16 cellular contexts compared by ENCODE assay signal in genomic region chr6:152631376-152631775, GRCh38. TPM values are rescaled to one million over a fixed set of nuclear protein-coding genes. Genes with fewer than 3 reads are reported as not detected.
DNase-seq lines count a peak whose midpoint lies in the region; ATAC-seq and TF ChIP-seq lines count a peak whose summit lies in the region.
"Had no signal": no experiment of that assay in that cellular context is flagged by ENCODE, and none has a peak within 500 bp of the region (broad histone marks: within the 10 kb centered on the region; RNA-seq: fewer than 3 reads in every experiment).

No MANE protein-coding gene starts in this region.

- TF ChIP-seq CTCF in CD8-positive, alpha-beta T cell (IDR thresholded peaks at IDR 0.05) = no peak
- TF ChIP-seq CTCF in natural killer cell (IDR thresholded peaks at IDR 0.05) = no peak

- no peaks in the 10 kb centered on the region for H3K9me3 Mint-ChIP-seq in CD8-positive, alpha-beta T cell
- no peaks in the 10 kb centered on the region for H3K9me3 Mint-ChIP-seq in central memory CD8-positive, alpha-beta T cell
- H3K9me3 Mint-ChIP-seq in natural killer cell = no peaks in the 10 kb centered on the region
- no peaks in the 10 kb centered on the region for H3K9me3 Mint-ChIP-seq in stimulated activated memory B cell treated with anti-CD40 and anti-IgM and Interleukin-4, amounts not matched to agents 10 μg/mL and 1 μg/mL and 100 μg/mL, for 72 hours
- no peaks in the 10 kb centered on the region for H3K9me3 Mint-ChIP-seq in activated naive CD8-positive, alpha-beta T cell treated with anti-CD3 and anti-CD28 coated beads, Interleukin-2, amount 50 U/mL, for 24 hours
- H3K9me3 Mint-ChIP-seq: CD4-positive, alpha-beta T cell; HFFc6 had no signal

- H3K27me3 Mint-ChIP-seq in CD8-positive, alpha-beta T cell (ENCODE audit: low read depth) = peaks cover 13% of the 10 kb centered on the region
- H3K27me3 Mint-ChIP-seq in central memory CD8-positive, alpha-beta T cell = no peaks in the 10 kb centered on the region
- H3K27me3 Mint-ChIP-seq in natural killer cell (ENCODE audit: low read depth in 2 of 2) = no peaks in the 10 kb centered on the region
- peaks cover 8% of the 10 kb centered on the region for H3K27me3 Mint-ChIP-seq in stimulated activated memory B cell treated with anti-CD40 and anti-IgM and Interleukin-4, amounts not matched to agents 10 μg/mL and 1 μg/mL and 100 μg/mL, for 72 hours
- H3K27me3 Mint-ChIP-seq in activated naive CD8-positive, alpha-beta T cell treated with anti-CD3 and anti-CD28 coated beads, Interleukin-2, amount 50 U/mL, for 24 hours = peaks cover 17% of the 10 kb centered on the region

- no peaks in the 10 kb centered on the region for H3K36me3 ChIP-seq in CD8-positive, alpha-beta T cell (ENCODE audit: insufficient read depth, low read length)
- H3K36me3 ChIP-seq: BLaER1 treated with 17β-estradiol and CSF1 and Interleukin-3, amounts not matched to agents 10 nM and 100 nM had no signal

- H3K27me3 ChIP-seq in CD8-positive, alpha-beta T cell (ENCODE audit: insufficient read depth, low read length) = no peaks in the 10 kb centered on the region
- H3K27me3 ChIP-seq: BLaER1 treated with 17β-estradiol and CSF1 and Interleukin-3, amounts not matched to agents 10 nM and 100 nM had no signal

- no peak overlapping the region for H3K4me3 Mint-ChIP-seq in CD8-positive, alpha-beta T cell
- H3K4me3 Mint-ChIP-seq in central memory CD8-positive, alpha-beta T cell = peak overlapping the region; percentile 3
- H3K4me3 Mint-ChIP-seq in natural killer cell = peak overlapping the region; percentile 49
- no peak overlapping the region for H3K4me3 Mint-ChIP-seq in stimulated activated memory B cell treated with anti-CD40 and anti-IgM and Interleukin-4, amounts not matched to agents 10 μg/mL and 1 μg/mL and 100 μg/mL, for 72 hours
- no peak overlapping the region for H3K4me3 Mint-ChIP-seq in activated naive CD8-positive, alpha-beta T cell treated with anti-CD3 and anti-CD28 coated beads, Interleukin-2, amount 50 U/mL, for 24 hours
- H3K4me3 Mint-ChIP-seq: B cell; CD4-positive, alpha-beta T cell; HFFc6 had no signal

- H3K9me3 ChIP-seq in CD8-positive, alpha-beta T cell (ENCODE audit: low read length) = no peaks in the 10 kb centered on the region

- peak overlapping the region; percentile 5 for H3K27ac Mint-ChIP-seq in CD8-positive, alpha-beta T cell
- peak overlapping the region; percentile 15 for H3K27ac Mint-ChIP-seq in central memory CD8-positive, alpha-beta T cell (ENCODE audit: low read depth)
- peak overlapping the region; percentile 79 to 80 for H3K27ac Mint-ChIP-seq in natural killer cell
- no peak overlapping the region for H3K27ac Mint-ChIP-seq in stimulated activated memory B cell treated with anti-CD40 and anti-IgM and Interleukin-4, amounts not matched to agents 10 μg/mL and 1 μg/mL and 100 μg/mL, for 72 hours
- no peak overlapping the region for H3K27ac Mint-ChIP-seq in activated naive CD8-positive, alpha-beta T cell treated with anti-CD3 and anti-CD28 coated beads, Interleukin-2, amount 50 U/mL, for 24 hours
- H3K27ac Mint-ChIP-seq: B cell; CD4-positive, alpha-beta T cell; HFFc6 had no signal

- H3K4me1 ChIP-seq in CD8-positive, alpha-beta T cell (ENCODE audit: insufficient read depth, low read length) = no peaks in the 10 kb centered on the region

- DNase-seq in CD8-positive, alpha-beta T cell = no peak
- no peak for DNase-seq in central memory CD8-positive, alpha-beta T cell (ENCODE audit: low spot score in 2 of 2)
- no peak for DNase-seq in natural killer cell
- DNase-seq in activated naive CD8-positive, alpha-beta T cell treated with anti-CD3 and anti-CD28 coated beads, Interleukin-2, amount 50 U/mL, for 24 hours = no peak
- no peak for DNase-seq in NCI-H1930 (lab: John Stamatoyannopoulos, UW)
- DNase-seq: CD4-positive, alpha-beta T cell; DMS 273 treated with DMSO at 0.1 percent for 48 hours; GOT3; H7; HFFc6 had no signal

- H3K4me3 ChIP-seq in CD8-positive, alpha-beta T cell (ENCODE audit: low read depth, low read length) = no peak overlapping the region
- H3K4me3 ChIP-seq: BLaER1 treated with 17β-estradiol and CSF1 and Interleukin-3, amounts not matched to agents 10 nM and 100 nM had no signal

- intact Hi-C loops in CD8-positive, alpha-beta T cell (cut with DNase I, micrococcal nuclease) = no loop called here
- intact Hi-C loops in natural killer cell (cut with micrococcal nuclease) = no loop called here

- no peaks in the 10 kb centered on the region for H3K36me3 Mint-ChIP-seq in CD8-positive, alpha-beta T cell
- peaks cover 18% of the 10 kb centered on the region for H3K36me3 Mint-ChIP-seq in central memory CD8-positive, alpha-beta T cell (ENCODE audit: insufficient read depth)
- peaks cover 2% of the 10 kb centered on the region for H3K36me3 Mint-ChIP-seq in natural killer cell
- no peaks in the 10 kb centered on the region for H3K36me3 Mint-ChIP-seq in stimulated activated memory B cell treated with anti-CD40 and anti-IgM and Interleukin-4, amounts not matched to agents 10 μg/mL and 1 μg/mL and 100 μg/mL, for 72 hours
- H3K36me3 Mint-ChIP-seq in activated naive CD8-positive, alpha-beta T cell treated with anti-CD3 and anti-CD28 coated beads, Interleukin-2, amount 50 U/mL, for 24 hours (ENCODE audit: low read depth) = no peaks in the 10 kb centered on the region

- POLR2A ChIA-PET in CD8-positive, alpha-beta T cell (lab: Charles Lee) = no interaction called here

- H3K4me1 Mint-ChIP-seq in CD8-positive, alpha-beta T cell (ENCODE audit: low read depth) = peaks cover 23% of the 10 kb centered on the region
- H3K4me1 Mint-ChIP-seq in central memory CD8-positive, alpha-beta T cell = peaks cover 49% of the 10 kb centered on the region
- peaks cover 65 to 66% of the 10 kb centered on the region in 2 donors for H3K4me1 Mint-ChIP-seq in natural killer cell
- peaks cover 8% of the 10 kb centered on the region for H3K4me1 Mint-ChIP-seq in stimulated activated memory B cell treated with anti-CD40 and anti-IgM and Interleukin-4, amounts not matched to agents 10 μg/mL and 1 μg/mL and 100 μg/mL, for 72 hours
- peaks cover 6% of the 10 kb centered on the region for H3K4me1 Mint-ChIP-seq in activated naive CD8-positive, alpha-beta T cell treated with anti-CD3 and anti-CD28 coated beads, Interleukin-2, amount 50 U/mL, for 24 hours

- H3K27ac ChIP-seq in CD8-positive, alpha-beta T cell (ENCODE audit: low read depth, low read length) = no peak overlapping the region
- H3K27ac ChIP-seq: BLaER1 treated with 17β-estradiol and CSF1 and Interleukin-3, amounts not matched to agents 10 nM and 100 nM; HL-60 had no signal

- ATAC-seq in CD8-positive, alpha-beta T cell = no peak
- ATAC-seq in central memory CD8-positive, alpha-beta T cell (replicated peaks; ENCODE audit: extremely low read depth, poor library complexity, severe bottlenecking) = no peak
- ATAC-seq in natural killer cell (no peak), GM21576 (IDR thresholded peaks at IDR 0.05; ENCODE audit: unreplicated experiment) (no peak)
- ATAC-seq in stimulated activated memory B cell treated with anti-CD40 and anti-IgM and Interleukin-4, amounts not matched to agents 10 μg/mL and 1 μg/mL and 100 μg/mL, for 72 hours = peak; percentile 14
- no peak for ATAC-seq in activated naive CD8-positive, alpha-beta T cell treated with anti-CD3 and anti-CD28 coated beads, Interleukin-2, amount 50 U/mL, for 24 hours
- ATAC-seq: HCT116 had no signal

- CTCF ChIA-PET in CD8-positive, alpha-beta T cell (lab: Charles Lee) = interaction anchor here (0.9 kb wide), 1 partner anchor 36 kb away, joined by 3 read pairs; no protein-coding TSS in a partner anchor

RNA-seq across cellular contexts. Expression of gene SYNE1, which starts 5.8 kb away (rescaled TPM):
- total RNA-seq in CD8-positive, alpha-beta T cell = 10 to 100 TPM; 88.2 to 90.2 TPM
- 100 to 1,000 TPM; 489 to 570 (median 498) TPM for total RNA-seq in natural killer cell

Comparison
In these comparisons a context has a peak if more than half of its experiments do, and no peak if none do; other contexts are left out.
1. H3K27ac Mint-ChIP-seq: peak in CD8-positive, alpha-beta T cell (single experiment), central memory CD8-positive, alpha-beta T cell (single experiment) and natural killer cell (2 of 2); none in stimulated activated memory B cell treated with anti-CD40 and anti-IgM and Interleukin-4, amounts not matched to agents 10 μg/mL and 1 μg/mL and 100 μg/mL, for 72 hours (single experiment) and activated naive CD8-positive, alpha-beta T cell treated with anti-CD3 and anti-CD28 coated beads, Interleukin-2, amount 50 U/mL, for 24 hours (single experiment).
2. H3K4me3 Mint-ChIP-seq: peak in central memory CD8-positive, alpha-beta T cell (single experiment) and natural killer cell (single experiment); none in CD8-positive, alpha-beta T cell (single experiment), stimulated activated memory B cell treated with anti-CD40 and anti-IgM and Interleukin-4, amounts not matched to agents 10 μg/mL and 1 μg/mL and 100 μg/mL, for 72 hours (single experiment) and activated naive CD8-positive, alpha-beta T cell treated with anti-CD3 and anti-CD28 coated beads, Interleukin-2, amount 50 U/mL, for 24 hours (single experiment).
3. RNA of gene SYNE1, which starts 5.8 kb away (total RNA-seq): 489 to 570 TPM in natural killer cell; 88.2 to 90.2 TPM in CD8-positive, alpha-beta T cell; every median in the first group is over 4 times any median in the second.